Comparison of ENCODE assay signal across 9 cellular contexts in genomic region chr16:72066747-72067146, GRCh38. TPM values are rescaled to one million over a fixed set of nuclear protein-coding genes. Genes with fewer than 3 reads are reported as not detected.
DNase-seq lines count a peak whose midpoint lies in the region; ATAC-seq, FAIRE-seq and TF ChIP-seq lines count a peak whose summit lies in the region.
"Had no signal": no experiment of that assay in that cellular context is flagged by ENCODE, and none has a peak within 500 bp of the region (broad histone marks: within the 10 kb centered on the region; RNA-seq: fewer than 3 reads in every experiment).

No MANE protein-coding gene starts in this region.

- H3K9me1 ChIP-seq in endothelial cell of umbilical vein (replicated peaks; ENCODE audit: control insufficient read depth, extremely low read depth, insufficient read depth, low read length) = no peaks in the 10 kb centered on the region

- H4K20me1 ChIP-seq in PC-9 (ENCODE audit: insufficient read depth) = no peaks in the 10 kb centered on the region
- H4K20me1 ChIP-seq in endothelial cell of umbilical vein (replicated peaks; ENCODE audit: control insufficient read depth, extremely low read depth, insufficient read depth, low read length) = no peaks in the 10 kb centered on the region

- TF ChIP-seq POLR2A in endothelial cell of umbilical vein (IDR thresholded peaks at IDR 0.05; ENCODE audit: low read depth, low read length) = no peak

- no peaks in the 10 kb centered on the region for H3K9me2 ChIP-seq in PC-9 (ENCODE audit: insufficient read depth)

- intact Hi-C loops in PC-9 (cut with micrococcal nuclease; ENCODE audit: unreplicated experiment) = loop anchor here (1.0 kb wide), 1 partner anchor 33 kb away; no protein-coding TSS in a partner anchor
- intact Hi-C loops in endothelial cell of umbilical vein (cut with micrococcal nuclease) = loop anchor here (1.0 to 10.0 kb wide), 3 partner anchors 27 to 1888 kb away; partner anchors contain the start of genes DHX38 and TXNL4B
- intact Hi-C loops in mucosa of descending colon (cut with DNase I, micrococcal nuclease) = no loop called here

- H3K9ac ChIP-seq in endothelial cell of umbilical vein (replicated peaks; ENCODE audit: extremely low read depth, insufficient read depth, low read length) = no peak overlapping the region

- CTCF ChIA-PET in PC-9 (lab: Charles Lee) = interaction anchor here (1.5 kb wide), 1 partner anchor 27 kb away, joined by 6 read pairs; the partner anchor contains the start of genes DHX38 and TXNL4B
- CTCF ChIA-PET in endothelial cell of umbilical vein (lab: Charles Lee) = interaction anchor here (0.7 to 2.6 kb wide), 15 partner anchors 11 to 1890 kb away, joined by 3 to 16 read pairs (median 4); partner anchors contain the start of genes DHX38 and TXNL4B

- BruUV-seq in PC-9 (replicated peaks; lab: Mats Ljungman, UMichigan) (no TSS peak), endothelial cell of umbilical vein (replicated peaks; lab: Mats Ljungman, UMichigan) (no TSS peak)

- POLR2A ChIA-PET in PC-9 (lab: Charles Lee; ENCODE audit: unreplicated experiment) (no interaction called here), endothelial cell of umbilical vein (lab: Charles Lee) (no interaction called here)

- H2AFZ ChIP-seq in PC-9 = no peak overlapping the region
- H2AFZ ChIP-seq in endothelial cell of umbilical vein (ENCODE audit: low read depth, low read length) = no peak overlapping the region

- H3K4me3 ChIP-seq in H7 (ENCODE audit: insufficient read depth, low read depth, low read length) (no peak overlapping the region), PC-9 (no peak overlapping the region), endothelial cell of umbilical vein (replicated peaks in 1 of 3; ENCODE audit: insufficient read depth in 1 of 3, low read depth in 1 of 3, low read length in 3 of 3) (no peak overlapping the region), mucosa of descending colon (no peak overlapping the region)

- H3K27me3 ChIP-seq in H7 (ENCODE audit: control insufficient read depth, insufficient read depth, low read length) (no peaks in the 10 kb centered on the region), PC-9 (ENCODE audit: insufficient read depth, low read depth) (peaks cover 23% of the 10 kb centered on the region; the same call in 1 of the 2 replicates), endothelial cell of umbilical vein (ENCODE audit: control insufficient read depth in 2 of 2, insufficient read depth in 2 of 2, low read length in 2 of 2) (peaks cover 0 to 1% of the 10 kb centered on the region in 2 experiments)

- ATAC-seq in mucosa of descending colon = peak; percentile 63
- ATAC-seq in GM19395 (IDR thresholded peaks at IDR 0.05; ENCODE audit: unreplicated experiment) = no peak
- ATAC-seq in HG02588 (IDR thresholded peaks at IDR 0.05; ENCODE audit: unreplicated experiment) = no peak

- H3K4me2 ChIP-seq in PC-9 = no peak overlapping the region
- H3K4me2 ChIP-seq in endothelial cell of umbilical vein (ENCODE audit: insufficient read depth, low read length) = no peak overlapping the region

- dilution Hi-C loops in endothelial cell of umbilical vein (cut with MboI; ENCODE audit: extremely low pct_ligation_motif_present, low sequenced_read_pairs) = no loop called here

- DNase-seq in DMS53 treated with DMSO at 0.1 percent for 48 hours (lab: John Stamatoyannopoulos, UW; ENCODE audit: unreplicated experiment) = peak; percentile 8
- peak; percentile 39 for DNase-seq in H7
- DNase-seq in PC-9 = peak in 1 of 2 experiments; percentile 2
- DNase-seq in endothelial cell of umbilical vein (ENCODE audit: low read depth, low spot score) = peak; percentile 39
- DNase-seq in mucosa of descending colon = peak in 1 of 3 donors; percentile 7
- no peak for DNase-seq in activated effector memory CD4-positive, alpha-beta T cell treated with anti-CD3 and anti-CD28 coated beads, Interleukin-2, amount 50 U/mL, for 16 hours
- DNase-seq: activated B cell treated with CpG ODN at 0.5 μM for 24 hours had no signal

- H3K9me3 ChIP-seq in PC-9 (ENCODE audit: insufficient read depth, low read depth) = no peaks in the 10 kb centered on the region
- H3K9me3 ChIP-seq in endothelial cell of umbilical vein (replicated peaks; ENCODE audit: control insufficient read depth, insufficient read depth, low read length) = no peaks in the 10 kb centered on the region
- H3K9me3 ChIP-seq in mucosa of descending colon = no peaks in the 10 kb centered on the region

- no peak for FAIRE-seq in endothelial cell of umbilical vein (lab: Jason Lieb, UNC)

- no peak overlapping the region for H3K27ac ChIP-seq in PC-9
- no peak overlapping the region for H3K27ac ChIP-seq in endothelial cell of umbilical vein (ENCODE audit: insufficient read depth, low read depth, low read length)

- H3K4me1 ChIP-seq in PC-9 (replicated peaks; ENCODE audit: insufficient read depth) = no peaks in the 10 kb centered on the region
- H3K4me1 ChIP-seq in endothelial cell of umbilical vein (ENCODE audit: control insufficient read depth, extremely low read depth, insufficient read depth, low read length) = no peaks in the 10 kb centered on the region
- no peaks in the 10 kb centered on the region for H3K4me1 ChIP-seq in mucosa of descending colon (ENCODE audit: low read depth)

- H3K79me2 ChIP-seq in PC-9 (ENCODE audit: low read depth) (no peaks in the 10 kb centered on the region), endothelial cell of umbilical vein (ENCODE audit: control insufficient read depth, insufficient read depth, low read length) (no peaks in the 10 kb centered on the region)

- H3K36me3 ChIP-seq in H7 (replicated peaks; ENCODE audit: control insufficient read depth, insufficient read depth, low read length) (no peaks in the 10 kb centered on the region), PC-9 (ENCODE audit: low read depth) (no peaks in the 10 kb centered on the region), endothelial cell of umbilical vein (ENCODE audit: control insufficient read depth in 2 of 2, extremely low read depth in 1 of 2, insufficient read depth in 2 of 2, low read length in 2 of 2) (no peaks in the 10 kb centered on the region), mucosa of descending colon (ENCODE audit: low read depth) (no peaks in the 10 kb centered on the region)

- H3F3A ChIP-seq in PC-9 (ENCODE audit: insufficient read depth, low read depth) = no peaks in the 10 kb centered on the region

- TF ChIP-seq CTCF in PC-9 (conservative IDR thresholded peaks at IDR 0.05) = peak; percentile 74
- TF ChIP-seq CTCF in endothelial cell of umbilical vein (IDR thresholded peaks at IDR 0.05; ENCODE audit: extremely low read depth in 1 of 2, insufficient read depth in 1 of 2, low read depth in 1 of 2, low read length in 2 of 2) = peak; percentile 36 to 52
- peak; percentile 15 for TF ChIP-seq CTCF in mucosa of descending colon (IDR thresholded peaks at IDR 0.05)

RNA-seq across cellular contexts. Expression of gene HPR, which starts 3.7 kb away (rescaled TPM):
- not detected in 2 replicates for total RNA-seq in H7 (2014; rRNA removed; shearing (Covaris generic))
- not detected in 2 replicates for total RNA-seq in PC-9 (2021)
- total RNA-seq in endothelial cell of umbilical vein = not detected in 2 replicates
- not detected in 2 replicates for polyA plus RNA-seq in endothelial cell of umbilical vein
- not detected in 2 replicates for polyA plus RNA-seq in endothelial cell of umbilical vein (2011; cell fraction: cytosol; rRNA removed)
- polyA plus RNA-seq in endothelial cell of umbilical vein (2011; cell fraction: nucleus; rRNA removed) = not detected in 2 replicates
- polyA plus RNA-seq in endothelial cell of umbilical vein (2012) = not detected in 2 replicates
- not detected in 2 replicates for polyA minus RNA-seq in endothelial cell of umbilical vein
- polyA minus RNA-seq in endothelial cell of umbilical vein (2011; cell fraction: cytosol; rRNA and poly(A)+ RNA removed) = not detected
- not detected in 2 replicates for polyA minus RNA-seq in endothelial cell of umbilical vein (2011; cell fraction: nucleus; rRNA and poly(A)+ RNA removed)
- total RNA-seq in mucosa of descending colon = under 1 TPM in 1 of 3 donors, not detected in 2; 0.51 TPM
- total RNA-seq: activated B cell treated with CpG ODN at 0.5 μM for 24 hours had no signal

RNA-seq across cellular contexts. Expression of gene HP, which starts 12.4 kb away (rescaled TPM):
- total RNA-seq in H7 (2014; rRNA removed; shearing (Covaris generic)) = 1.6 and 9.8 TPM in 2 replicates
- total RNA-seq in PC-9 (2021) = not detected in 2 replicates
- not detected in 2 replicates for total RNA-seq in endothelial cell of umbilical vein
- polyA plus RNA-seq in endothelial cell of umbilical vein = not detected in 2 replicates
- not detected in 2 replicates for polyA plus RNA-seq in endothelial cell of umbilical vein (2011; cell fraction: cytosol; rRNA removed)
- not detected in 2 replicates for polyA plus RNA-seq in endothelial cell of umbilical vein (2011; cell fraction: nucleus; rRNA removed)
- not detected in 2 replicates for polyA plus RNA-seq in endothelial cell of umbilical vein (2012)
- not detected in 2 replicates for polyA minus RNA-seq in endothelial cell of umbilical vein
- not detected for polyA minus RNA-seq in endothelial cell of umbilical vein (2011; cell fraction: cytosol; rRNA and poly(A)+ RNA removed)
- not detected in 2 replicates for polyA minus RNA-seq in endothelial cell of umbilical vein (2011; cell fraction: nucleus; rRNA and poly(A)+ RNA removed)
- total RNA-seq in mucosa of descending colon = 1 to 10 TPM in 1 of 3 donors, under 1 TPM in 2; 0.38 to 4.6 (median 0.51) TPM
- total RNA-seq: activated B cell treated with CpG ODN at 0.5 μM for 24 hours had no signal

RNA-seq across cellular contexts. Expression of gene TXNL4B, which starts 26.7 kb away (rescaled TPM):
- 6.1 and 8.3 TPM in 2 replicates for total RNA-seq in H7 (2014; rRNA removed; shearing (Covaris generic))
- total RNA-seq in PC-9 (2021) = 11.9 and 12.2 TPM in 2 replicates
- total RNA-seq in endothelial cell of umbilical vein = 11.7 and 12.7 TPM in 2 replicates
- polyA plus RNA-seq in endothelial cell of umbilical vein = 8.7 and 10.0 TPM in 2 replicates
- 9.5 and 10.7 TPM in 2 replicates for polyA plus RNA-seq in endothelial cell of umbilical vein (2011; cell fraction: cytosol; rRNA removed)
- polyA plus RNA-seq in endothelial cell of umbilical vein (2011; cell fraction: nucleus; rRNA removed) = 8.0 and 9.6 TPM in 2 replicates
- polyA plus RNA-seq in endothelial cell of umbilical vein (2012) = 7.0 and 17.6 TPM in 2 replicates
- 3.8 and 4.7 TPM in 2 replicates for polyA minus RNA-seq in endothelial cell of umbilical vein
- 8.6 TPM for polyA minus RNA-seq in endothelial cell of umbilical vein (2011; cell fraction: cytosol; rRNA and poly(A)+ RNA removed)
- polyA minus RNA-seq in endothelial cell of umbilical vein (2011; cell fraction: nucleus; rRNA and poly(A)+ RNA removed) = 4.7 and 6.3 TPM in 2 replicates
- total RNA-seq in mucosa of descending colon = 10 to 100 TPM in 2 of 3 donors, 1 to 10 TPM in 1; 9.8 to 14.5 (median 12.0) TPM

RNA-seq across cellular contexts. Expression of gene DHX38, which starts 26.9 kb away (rescaled TPM):
- total RNA-seq in H7 (2014; rRNA removed; shearing (Covaris generic)) = 55.7 and 56.8 TPM in 2 replicates
- total RNA-seq in PC-9 (2021) = 58.9 and 71.1 TPM in 2 replicates
- total RNA-seq in endothelial cell of umbilical vein = 78.4 and 78.6 TPM in 2 replicates
- 39.7 and 47.3 TPM in 2 replicates for polyA plus RNA-seq in endothelial cell of umbilical vein
- 43.0 and 45.1 TPM in 2 replicates for polyA plus RNA-seq in endothelial cell of umbilical vein (2011; cell fraction: cytosol; rRNA removed)
- polyA plus RNA-seq in endothelial cell of umbilical vein (2011; cell fraction: nucleus; rRNA removed) = 191 and 228 TPM in 2 replicates
- 57.8 and 70.6 TPM in 2 replicates for polyA plus RNA-seq in endothelial cell of umbilical vein (2012)
- 101 and 137 TPM in 2 replicates for polyA minus RNA-seq in endothelial cell of umbilical vein
- polyA minus RNA-seq in endothelial cell of umbilical vein (2011; cell fraction: cytosol; rRNA and poly(A)+ RNA removed) = 47.9 TPM
- polyA minus RNA-seq in endothelial cell of umbilical vein (2011; cell fraction: nucleus; rRNA and poly(A)+ RNA removed) = 61.7 and 65.9 TPM in 2 replicates
- total RNA-seq in mucosa of descending colon = 10 to 100 TPM; 56.0 to 75.9 (median 62.7) TPM

RNA-seq across cellular contexts. Expression of gene DHODH, which starts 58.2 kb away (rescaled TPM):
- 21.8 and 22.4 TPM in 2 replicates for total RNA-seq in H7 (2014; rRNA removed; shearing (Covaris generic))
- total RNA-seq in PC-9 (2021) = 10.6 and 12.1 TPM in 2 replicates
- 9.2 and 9.7 TPM in 2 replicates for total RNA-seq in endothelial cell of umbilical vein
- polyA plus RNA-seq in endothelial cell of umbilical vein = 3.4 and 5.8 TPM in 2 replicates
- 4.8 TPM in 2 replicates for polyA plus RNA-seq in endothelial cell of umbilical vein (2011; cell fraction: cytosol; rRNA removed)
- 4.9 and 5.0 TPM in 2 replicates for polyA plus RNA-seq in endothelial cell of umbilical vein (2011; cell fraction: nucleus; rRNA removed)
- 6.6 and 6.7 TPM in 2 replicates for polyA plus RNA-seq in endothelial cell of umbilical vein (2012)
- polyA minus RNA-seq in endothelial cell of umbilical vein = 3.6 and 3.8 TPM in 2 replicates
- 5.4 TPM for polyA minus RNA-seq in endothelial cell of umbilical vein (2011; cell fraction: cytosol; rRNA and poly(A)+ RNA removed)
- polyA minus RNA-seq in endothelial cell of umbilical vein (2011; cell fraction: nucleus; rRNA and poly(A)+ RNA removed) = 2.1 and 3.3 TPM in 2 replicates
- total RNA-seq in mucosa of descending colon = 1 to 10 TPM; 5.9 to 8.3 (median 7.4) TPM

Comparison
In these comparisons a context has a peak if more than half of its experiments do, and no peak if none do; other contexts are left out.
1. CTCF ChIP-seq: peak in every context shown above with its lines; median percentile 74 in PC-9; 44 in endothelial cell of umbilical vein; 15 in mucosa of descending colon.
2. intact Hi-C loops: an anchor here in PC-9 (1.0 kb wide) and endothelial cell of umbilical vein (1.0 to 10.0 kb wide); none called in mucosa of descending colon.